8 cellular contexts compared by ENCODE assay signal in the genomic region with DNA sequence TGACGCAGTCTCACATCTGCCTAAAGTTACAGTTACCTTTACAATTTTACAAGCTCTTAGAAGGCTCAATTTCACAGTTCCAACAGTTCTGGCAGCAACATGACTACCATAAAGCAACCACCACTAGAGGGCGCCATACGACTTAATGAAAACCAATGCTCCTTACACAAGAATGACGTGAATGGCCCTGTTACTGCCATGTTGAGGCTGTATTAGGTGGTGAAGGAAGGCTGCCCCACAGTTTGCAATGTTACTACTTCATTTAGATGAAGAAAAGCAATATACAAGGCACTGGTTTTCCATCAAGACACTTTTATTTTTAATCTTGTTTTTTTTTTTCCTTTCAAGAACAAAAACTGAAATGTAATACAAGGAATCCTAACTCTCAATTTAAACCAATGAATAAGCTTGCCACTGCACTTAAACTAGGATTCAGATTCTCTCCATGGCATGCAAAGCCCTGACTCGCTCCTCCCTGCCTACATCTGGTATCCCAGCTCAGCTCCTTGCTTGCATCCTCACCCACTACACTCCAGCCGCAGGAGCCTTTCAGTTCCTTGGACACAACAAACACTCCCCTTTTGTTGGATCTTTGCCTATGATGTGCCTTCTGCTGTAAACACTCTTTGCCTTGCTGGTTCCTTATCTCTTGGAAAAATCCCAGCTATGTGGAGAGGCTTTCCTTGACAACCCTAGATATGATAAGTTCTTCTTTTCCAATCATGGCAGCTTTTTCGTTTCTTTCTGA.
DNase-seq lines count a peak whose midpoint lies in the region; ATAC-seq and TF ChIP-seq lines count a peak whose summit lies in the region.

No MANE protein-coding gene starts in this region.

- TF ChIP-seq POLR2A in NB4 (IDR thresholded peaks at IDR 0.05; ENCODE audit: extremely low read depth, insufficient read length) (no peak), heart left ventricle (IDR thresholded peaks at IDR 0.05) (no peak)

- TF ChIP-seq CTCF in GM12874 (IDR thresholded peaks at IDR 0.05; ENCODE audit: insufficient read depth, low read depth, low read length): peak; percentile 66
- peak; percentile 66 for TF ChIP-seq CTCF in NB4 (IDR thresholded peaks at IDR 0.05; ENCODE audit: low read depth, low read length)
- peak; percentile 63 to 82 (median 70) for TF ChIP-seq CTCF in heart left ventricle (IDR thresholded peaks at IDR 0.05)

- H3K27ac ChIP-seq in heart left ventricle: peak overlapping the region in 2 of 12 donors; percentile 30 to 31

- ATAC-seq in HG02588 (IDR thresholded peaks at IDR 0.05; ENCODE audit: unreplicated experiment) (peak; percentile 92), heart left ventricle (peak; percentile 55 to 92 (median 90)), HG03457 (IDR thresholded peaks at IDR 0.05; ENCODE audit: unreplicated experiment) (no peak)
- ATAC-seq in activated naive CD4-positive, alpha-beta T cell treated with anti-CD3 and anti-CD28 coated beads, Interleukin-2, amount 50 U/mL, for 72 hours: peak; percentile 76 to 79

- peaks cover 0 to 12% (median 0%) of the 10 kb centered on the region in 9 donors for H3K36me3 ChIP-seq in heart left ventricle

- H3K9me3 ChIP-seq in heart left ventricle: peaks cover 0 to 9% (median 0%) of the 10 kb centered on the region in 12 donors

- H3K9me3 Mint-ChIP-seq in activated naive CD4-positive, alpha-beta T cell treated with anti-CD3 and anti-CD28 coated beads, Interleukin-2, amount 50 U/mL, for 72 hours: no peaks in the 10 kb centered on the region

- intact Hi-C loops in heart left ventricle (cut with DNase I): loop anchor here in 4 of 10 donors (5.0 to 10.0 kb wide), 3 partner anchors 152 to 642 kb away; partner anchors contain the start of gene GBE1 (in 1 of the 4)

- no peak overlapping the region for H3K27ac Mint-ChIP-seq in activated naive CD4-positive, alpha-beta T cell treated with anti-CD3 and anti-CD28 coated beads, Interleukin-2, amount 50 U/mL, for 72 hours

- peak; percentile 85 for DNase-seq in NB4 (ENCODE audit: low read depth)
- peak; percentile 7 for DNase-seq in SKM-1 (lab: John Stamatoyannopoulos, UW; ENCODE audit: unreplicated experiment)
- DNase-seq in activated naive CD4-positive, alpha-beta T cell treated with anti-CD3 and anti-CD28 coated beads, Interleukin-2, amount 50 U/mL, for 72 hours (ENCODE audit: low spot score in 2 of 2): peak; percentile 55 to 79
- DNase-seq in heart left ventricle: peak; percentile 41 to 84 (median 71)
- peak; percentile 67 for DNase-seq in pulmonary artery endothelial cell (ENCODE audit: low read depth, low spot score)

- WGBS in heart left ventricle, 4 donors: 32 to 35% (median 34%) methylated on average over 7 of the region's 7 CpGs

- H3K4me1 ChIP-seq in heart left ventricle: peaks cover 0 to 29% (median 8%) of the 10 kb centered on the region in 12 donors

- no peak overlapping the region for H3K4me3 ChIP-seq in NB4 (ENCODE audit: low read depth, low read length)
- H3K4me3 ChIP-seq in heart left ventricle: no peak overlapping the region

- H3K36me3 Mint-ChIP-seq in activated naive CD4-positive, alpha-beta T cell treated with anti-CD3 and anti-CD28 coated beads, Interleukin-2, amount 50 U/mL, for 72 hours: no peaks in the 10 kb centered on the region

- H3K27me3 ChIP-seq in heart left ventricle: no peaks in the 10 kb centered on the region

Comparison
In these comparisons a context has a peak if more than half of its experiments do, and no peak if none do; other contexts are left out.
1. DNase-seq: peak in every context shown above with its lines; median percentile 85 in NB4; 71 in heart left ventricle; 67 in activated naive CD4-positive, alpha-beta T cell treated with anti-CD3 and anti-CD28 coated beads, Interleukin-2, amount 50 U/mL, for 72 hours; 67 in pulmonary artery endothelial cell; 7 in SKM-1.